ENCODE assay signal across 25 cellular contexts in genomic region chr7:116113310-116113709, GRCh38.
"Had no signal": no experiment of that assay in that cellular context is flagged by ENCODE, and none has a peak within 500 bp of the region (broad histone marks: within the 10 kb centered on the region; RNA-seq: fewer than 3 reads in every experiment).

No MANE protein-coding gene starts in this region.

- H3K9me3 Mint-ChIP-seq: immature natural killer cell; natural killer cell; stimulated activated effector memory CD8-positive, alpha-beta T cell treated with anti-CD3 and anti-CD28 coated beads, Interleukin-12 subunit alpha, Interleukin-12 subunit beta, amount 100 ng/mL, for 72 hours had no signal

- H3K36me3 ChIP-seq: esophagus squamous epithelium, lower lobe of right lung, ovary, right lobe of liver, tibial artery, upper lobe of left lung had no signal

- DNase-seq: dorsolateral prefrontal cortex; effector CD4-positive, alpha-beta T cell; esophagus squamous epithelium; foreskin melanocyte; hypothalamus; immature natural killer cell; islet precursor cell; kidney glomerular epithelial cell; left ventricle myocardium superior; lower lobe of right lung; natural killer cell; occipital lobe; ovary; posterior cingulate gyrus; right lobe of liver; stimulated activated CD4-positive, alpha-beta T cell treated with anti-CD3 and anti-CD28 coated beads, Interleukin-12 subunit alpha, Interleukin-12 subunit beta, amount 100 ng/mL, for 4 hours; stimulated activated CD4-positive, alpha-beta T cell treated with anti-CD3 and anti-CD28 coated beads, Interleukin-1b, Interleukin-23, amount 100 ng/mL, for 48 hours; stimulated activated CD4-positive, alpha-beta T cell treated with anti-CD3 and anti-CD28 coated beads, Interleukin-4, amount 100 ng/mL, for 1 hour; stimulated activated naive CD8-positive, alpha-beta T cell treated with anti-CD3 and anti-CD28 coated beads, Interleukin-15, Interleukin-2, amounts not matched to agents 100 U/mL and 50 U/mL, for 24 hours; substantia nigra; testis; tibial artery; upper lobe of left lung had no signal

- H3K4me2 ChIP-seq: smooth muscle cell had no signal

- H3K27ac ChIP-seq: dorsolateral prefrontal cortex, esophagus squamous epithelium, lower lobe of right lung, ovary, right lobe of liver, testis, tibial artery, upper lobe of left lung had no signal

- H3K4me1 Mint-ChIP-seq: immature natural killer cell; natural killer cell; stimulated activated effector memory CD8-positive, alpha-beta T cell treated with anti-CD3 and anti-CD28 coated beads, Interleukin-12 subunit alpha, Interleukin-12 subunit beta, amount 100 ng/mL, for 72 hours had no signal

- H3K27me3 ChIP-seq: dorsolateral prefrontal cortex, esophagus squamous epithelium, ovary, right lobe of liver, testis, upper lobe of left lung had no signal

- H3K27ac Mint-ChIP-seq: immature natural killer cell; natural killer cell; stimulated activated effector memory CD8-positive, alpha-beta T cell treated with anti-CD3 and anti-CD28 coated beads, Interleukin-12 subunit alpha, Interleukin-12 subunit beta, amount 100 ng/mL, for 72 hours had no signal

- H3K36me3 Mint-ChIP-seq: immature natural killer cell; natural killer cell; stimulated activated effector memory CD8-positive, alpha-beta T cell treated with anti-CD3 and anti-CD28 coated beads, Interleukin-12 subunit alpha, Interleukin-12 subunit beta, amount 100 ng/mL, for 72 hours had no signal

- H3K4me1 ChIP-seq: esophagus squamous epithelium, lower lobe of right lung, right lobe of liver, testis, tibial artery, upper lobe of left lung had no signal

- H3K4me3 ChIP-seq: dorsolateral prefrontal cortex, esophagus squamous epithelium, lower lobe of right lung, ovary, right lobe of liver, smooth muscle cell, testis, tibial artery, upper lobe of left lung had no signal

- ATAC-seq: left ventricle myocardium superior; lower lobe of right lung; natural killer cell; right lobe of liver; stimulated activated effector memory CD8-positive, alpha-beta T cell treated with anti-CD3 and anti-CD28 coated beads, Interleukin-12 subunit alpha, Interleukin-12 subunit beta, amount 100 ng/mL, for 72 hours; stimulated activated naive CD8-positive, alpha-beta T cell treated with anti-CD3 and anti-CD28 coated beads, Interleukin-15, Interleukin-2, amounts not matched to agents 100 U/mL and 50 U/mL, for 24 hours had no signal

- H3K4me3 Mint-ChIP-seq: immature natural killer cell; natural killer cell; stimulated activated effector memory CD8-positive, alpha-beta T cell treated with anti-CD3 and anti-CD28 coated beads, Interleukin-12 subunit alpha, Interleukin-12 subunit beta, amount 100 ng/mL, for 72 hours had no signal

- H3K9me3 ChIP-seq: esophagus squamous epithelium, lower lobe of right lung, ovary, right lobe of liver, testis, tibial artery, upper lobe of left lung had no signal
